8 cellular contexts compared by ENCODE assay signal in genomic region chr5:132063090-132063911, GRCh38. TPM values are rescaled to one million over a fixed set of nuclear protein-coding genes. Genes with fewer than 3 reads are reported as not detected.
A peak's percentile ranks its signal among the peaks of the same experiment; 100 is the strongest.
DNase-seq lines count a peak whose midpoint lies in the region; ATAC-seq and TF ChIP-seq lines count a peak whose summit lies in the region.

No MANE protein-coding gene starts in this region.

- H3K9me3 Mint-ChIP-seq in natural killer cell = no peaks in the 10 kb centered on the region
- H3K9me3 Mint-ChIP-seq in stimulated activated naive CD8-positive, alpha-beta T cell treated with anti-CD3 and anti-CD28 coated beads, Interleukin-15, Interleukin-2, amounts not matched to agents 100 ng/mL and 50 ng/mL, for 24 hours = no peaks in the 10 kb centered on the region

- H3K4me3 ChIP-seq in OCI-LY1 (ENCODE audit: low read depth, low read length, poor library complexity, severe bottlenecking) (no peak overlapping the region), esophagus muscularis mucosa (no peak overlapping the region)

- H3K4me1 ChIP-seq in OCI-LY1 (ENCODE audit: insufficient read depth, low read length, severe bottlenecking) = no peaks in the 10 kb centered on the region
- H3K4me1 ChIP-seq in esophagus muscularis mucosa = no peaks in the 10 kb centered on the region

- no peaks in the 10 kb centered on the region for H3K9me3 ChIP-seq in OCI-LY1 (ENCODE audit: low read length)
- no peaks in the 10 kb centered on the region for H3K9me3 ChIP-seq in esophagus muscularis mucosa

- no peaks in the 10 kb centered on the region for H3K36me3 ChIP-seq in OCI-LY1 (ENCODE audit: insufficient read depth, low read length)
- no peaks in the 10 kb centered on the region for H3K36me3 ChIP-seq in esophagus muscularis mucosa

- no peak overlapping the region for H3K9ac ChIP-seq in OCI-LY1 (ENCODE audit: low read length)

- ATAC-seq in HG02973 (IDR thresholded peaks at IDR 0.05; ENCODE audit: unreplicated experiment) = peak; percentile 43
- ATAC-seq in natural killer cell = peak; percentile 73 to 77 (median 76)

- H3K27ac ChIP-seq in OCI-LY1 (ENCODE audit: low read depth, low read length, poor library complexity, severe bottlenecking) = no peak overlapping the region
- H3K27ac ChIP-seq in esophagus muscularis mucosa (replicated peaks in 1 of 4) = no peak overlapping the region

- H3K27me3 ChIP-seq in OCI-LY1 (ENCODE audit: insufficient read depth, low read length) = no peaks in the 10 kb centered on the region
- H3K27me3 ChIP-seq in esophagus muscularis mucosa = no peaks in the 10 kb centered on the region

- H4K20me1 ChIP-seq in OCI-LY1 (ENCODE audit: insufficient read depth, low read length) = no peaks in the 10 kb centered on the region

- 46% methylated on average over 9 of the region's 9 CpGs for WGBS in esophagus muscularis mucosa

- intact Hi-C loops in esophagus muscularis mucosa (cut with DNase I) (loop anchor here (2.0 kb wide), 1 partner anchor 474 kb away; no protein-coding TSS in a partner anchor), natural killer cell (cut with micrococcal nuclease) (loop anchor here (1.0 to 5.0 kb wide), 2 partner anchors 39 to 474 kb away; no protein-coding TSS in a partner anchor)

- peaks cover 0 to 3% of the 10 kb centered on the region in 2 donors for H3K27me3 Mint-ChIP-seq in natural killer cell (ENCODE audit: low read depth in 2 of 2)
- no peaks in the 10 kb centered on the region for H3K27me3 Mint-ChIP-seq in stimulated activated naive CD8-positive, alpha-beta T cell treated with anti-CD3 and anti-CD28 coated beads, Interleukin-15, Interleukin-2, amounts not matched to agents 100 ng/mL and 50 ng/mL, for 24 hours

- peak overlapping the region in 1 of 2 donors; percentile 66 for H3K27ac Mint-ChIP-seq in natural killer cell
- H3K27ac Mint-ChIP-seq in stimulated activated naive CD8-positive, alpha-beta T cell treated with anti-CD3 and anti-CD28 coated beads, Interleukin-15, Interleukin-2, amounts not matched to agents 100 ng/mL and 50 ng/mL, for 24 hours = peak overlapping the region; percentile 73

- no peaks in the 10 kb centered on the region for H3K79me2 ChIP-seq in OCI-LY1 (ENCODE audit: insufficient read depth, low read length)

- TF ChIP-seq CTCF in GM12873 (IDR thresholded peaks at IDR 0.05; ENCODE audit: insufficient read depth, low read depth, low read length, missing control alignments) (peak; percentile 98), OCI-LY1 (IDR thresholded peaks at IDR 0.05; ENCODE audit: low read length) (peak; percentile 92), esophagus muscularis mucosa (IDR thresholded peaks at IDR 0.05) (peak; percentile 82 to 97 (median 87)), natural killer cell (IDR thresholded peaks at IDR 0.05) (peak; percentile 97)

- H2AFZ ChIP-seq in OCI-LY1 (ENCODE audit: low read length) = no peak overlapping the region

- DNase-seq in A172 (ENCODE audit: low spot score) (peak; percentile 64), esophagus muscularis mucosa (ENCODE audit: extremely low spot score) (no peak), natural killer cell (peak; percentile 76)
- peak; percentile 98 for DNase-seq in activated CD8-positive, alpha-beta memory T cell treated with anti-CD3 and anti-CD28 coated beads, Interleukin-2, amount 50 U/mL, for 48 hours

- H3F3A ChIP-seq in OCI-LY1 (ENCODE audit: insufficient read depth, low read length) = no peaks in the 10 kb centered on the region

- TF ChIP-seq EP300 in esophagus muscularis mucosa (IDR thresholded peaks at IDR 0.05) = no peak

- no peak overlapping the region for H3K4me3 Mint-ChIP-seq in natural killer cell
- H3K4me3 Mint-ChIP-seq in stimulated activated naive CD8-positive, alpha-beta T cell treated with anti-CD3 and anti-CD28 coated beads, Interleukin-15, Interleukin-2, amounts not matched to agents 100 ng/mL and 50 ng/mL, for 24 hours = peak overlapping the region; percentile 41

- H3K4me1 Mint-ChIP-seq in natural killer cell = peaks cover 6 to 35% of the 10 kb centered on the region in 2 donors
- peaks cover 70% of the 10 kb centered on the region for H3K4me1 Mint-ChIP-seq in stimulated activated naive CD8-positive, alpha-beta T cell treated with anti-CD3 and anti-CD28 coated beads, Interleukin-15, Interleukin-2, amounts not matched to agents 100 ng/mL and 50 ng/mL, for 24 hours (ENCODE audit: low read depth)

- no peaks in the 10 kb centered on the region for H3K36me3 Mint-ChIP-seq in natural killer cell
- H3K36me3 Mint-ChIP-seq in stimulated activated naive CD8-positive, alpha-beta T cell treated with anti-CD3 and anti-CD28 coated beads, Interleukin-15, Interleukin-2, amounts not matched to agents 100 ng/mL and 50 ng/mL, for 24 hours (ENCODE audit: low read depth) = no peaks in the 10 kb centered on the region

- H3K4me2 ChIP-seq in OCI-LY1 (ENCODE audit: low read length) = no peak overlapping the region

- H3K9me2 ChIP-seq in OCI-LY1 (ENCODE audit: low read depth, low read length) = no peaks in the 10 kb centered on the region

- no peak for TF ChIP-seq POLR2A in esophagus muscularis mucosa (IDR thresholded peaks at IDR 0.05; ENCODE audit: low read depth)

RNA-seq across cellular contexts. Expression of gene IL3, which starts 2.8 kb away (rescaled TPM):
- not detected in 2 replicates for total RNA-seq in A172 (2014; rRNA removed; shearing (Covaris generic))
- not detected for total RNA-seq in esophagus muscularis mucosa
- not detected for total RNA-seq in natural killer cell

RNA-seq across cellular contexts. Expression of gene CSF2, which starts 10.3 kb away (rescaled TPM):
- 0.67 and 1.3 TPM in 2 replicates for total RNA-seq in A172 (2014; rRNA removed; shearing (Covaris generic))
- total RNA-seq in esophagus muscularis mucosa = not detected
- 1 to 10 TPM in 1 of 3 donors, under 1 TPM in 2; 0.65 to 1.2 (median 0.82) TPM for total RNA-seq in natural killer cell

RNA-seq across cellular contexts. Expression of gene ACSL6, which starts 51.8 kb away (rescaled TPM):
- 0.07 and 0.24 TPM in 2 replicates for total RNA-seq in A172 (2014; rRNA removed; shearing (Covaris generic))
- 1 to 10 TPM; 1.6 to 2.6 (median 1.9) TPM for total RNA-seq in esophagus muscularis mucosa
- total RNA-seq in natural killer cell = 1 to 10 TPM; 2.1 to 2.2 (median 2.2) TPM
